ENCODE assay signal across 14 cellular contexts in genomic region chr2:167596072-167596471, GRCh38.
DNase-seq lines count a peak whose midpoint lies in the region; ATAC-seq and TF ChIP-seq lines count a peak whose summit lies in the region.
"Had no signal": no experiment of that assay in that cellular context is flagged by ENCODE, and none has a peak within 500 bp of the region (broad histone marks: within the 10 kb centered on the region; RNA-seq: fewer than 3 reads in every experiment).

No MANE protein-coding gene starts in this region.

- TF ChIP-seq POLR2A in breast epithelium (IDR thresholded peaks at IDR 0.05) = no peak

- H3K9me2 ChIP-seq in Karpas-422 (replicated peaks; ENCODE audit: insufficient read depth, low read length) = no peaks in the 10 kb centered on the region

- ATAC-seq in GM18508 (IDR thresholded peaks at IDR 0.05; ENCODE audit: insufficient read depth, unreplicated experiment) (peak; percentile 98), GM19455 (IDR thresholded peaks at IDR 0.05; ENCODE audit: unreplicated experiment) (peak; percentile 69), HG02884 (IDR thresholded peaks at IDR 0.05; ENCODE audit: unreplicated experiment) (peak; percentile 88), upper lobe of right lung (no peak)
- ATAC-seq: gastrocnemius medialis, left lung had no signal

- DNase-seq in Karpas-422 = peak; percentile 40
- DNase-seq in upper lobe of right lung = no peak
- DNase-seq in ACHN = no peak
- no peak for DNase-seq in breast epithelium (ENCODE audit: low spot score in 2 of 2)
- no peak for DNase-seq in amygdala (lab: John Stamatoyannopoulos, UW)
- DNase-seq: gastrocnemius medialis, left lung, MG63, occipital lobe, SW 1271 had no signal

- peaks cover 7% of the 10 kb centered on the region; the same call in 1 of the 2 replicates for H3K4me1 ChIP-seq in Karpas-422 (ENCODE audit: low read length)
- H3K4me1 ChIP-seq in upper lobe of right lung = no peaks in the 10 kb centered on the region
- H3K4me1 ChIP-seq in breast epithelium = no peaks in the 10 kb centered on the region
- H3K4me1 ChIP-seq: gastrocnemius medialis, left lung had no signal

- H3K9me3 ChIP-seq in Karpas-422 (ENCODE audit: low read length) = no peaks in the 10 kb centered on the region
- no peaks in the 10 kb centered on the region for H3K9me3 ChIP-seq in upper lobe of right lung
- no peaks in the 10 kb centered on the region for H3K9me3 ChIP-seq in breast epithelium
- H3K9me3 ChIP-seq: gastrocnemius medialis, left lung, MG63 had no signal

- H3K79me2 ChIP-seq in Karpas-422 (ENCODE audit: low read length) = no peaks in the 10 kb centered on the region

- H3K27ac ChIP-seq in Karpas-422 (ENCODE audit: low read length) (no peak overlapping the region), upper lobe of right lung (no peak overlapping the region), breast epithelium (no peak overlapping the region)
- H3K27ac ChIP-seq: C4-2B, gastrocnemius medialis, left lung had no signal

- in situ Hi-C loops in ACHN (cut with HindIII; ENCODE audit: low pct_ligation_motif_present, low pct_unique_long_range_greater_than_20kb, low sequenced_read_pairs) = no loop called here

- H4K20me1 ChIP-seq in Karpas-422 (ENCODE audit: insufficient read depth, low read depth, low read length) = no peaks in the 10 kb centered on the region

- TF ChIP-seq CTCF in upper lobe of right lung (IDR thresholded peaks at IDR 0.05) = no peak
- TF ChIP-seq CTCF in breast epithelium (IDR thresholded peaks at IDR 0.05) = no peak

- peaks cover 3% of the 10 kb centered on the region; the same call in 1 of the 2 replicates for H3K27me3 ChIP-seq in Karpas-422 (ENCODE audit: low read length)
- H3K27me3 ChIP-seq in upper lobe of right lung = no peaks in the 10 kb centered on the region
- H3K27me3 ChIP-seq in breast epithelium = no peaks in the 10 kb centered on the region
- H3K27me3 ChIP-seq: gastrocnemius medialis, left lung, MG63 had no signal

- no peak overlapping the region for H3K4me2 ChIP-seq in Karpas-422 (ENCODE audit: low read depth, low read length, poor library complexity, severe bottlenecking)

- H3K9ac ChIP-seq in Karpas-422 (ENCODE audit: low read length) = no peak overlapping the region

- H3K36me3 ChIP-seq in Karpas-422 (ENCODE audit: insufficient read depth, low read length) (no peaks in the 10 kb centered on the region), upper lobe of right lung (no peaks in the 10 kb centered on the region), breast epithelium (no peaks in the 10 kb centered on the region)
- H3K36me3 ChIP-seq: gastrocnemius medialis, left lung, MG63 had no signal

- no peak overlapping the region for H2AFZ ChIP-seq in Karpas-422 (ENCODE audit: low read length)

- H3K4me3 ChIP-seq in Karpas-422 (ENCODE audit: low read length) = no peak overlapping the region
- no peak overlapping the region for H3K4me3 ChIP-seq in upper lobe of right lung
- H3K4me3 ChIP-seq in breast epithelium = no peak overlapping the region
- H3K4me3 ChIP-seq: gastrocnemius medialis, left lung, MG63 had no signal

- intact Hi-C loops in upper lobe of right lung (cut with DNase I) (no loop called here), breast epithelium (cut with DNase I; ENCODE audit: low total_unique reads) (no loop called here)
